Comparison of ENCODE assay signal across 17 cellular contexts in genomic region chr18:58894937-58895336, GRCh38. TPM values are rescaled to one million over a fixed set of nuclear protein-coding genes. Genes with fewer than 3 reads are reported as not detected.
DNase-seq lines count a peak whose midpoint lies in the region; ATAC-seq and TF ChIP-seq lines count a peak whose summit lies in the region.
"Had no signal": no experiment of that assay in that cellular context is flagged by ENCODE, and none has a peak within 500 bp of the region (broad histone marks: within the 10 kb centered on the region; RNA-seq: fewer than 3 reads in every experiment).

No MANE protein-coding gene starts in this region.

- H4K20me1 ChIP-seq in H9 (ENCODE audit: control insufficient read depth, insufficient read depth, insufficient read length) (no peaks in the 10 kb centered on the region), Karpas-422 (ENCODE audit: insufficient read depth, low read depth, low read length) (no peaks in the 10 kb centered on the region)

- H3K4me3 Mint-ChIP-seq in H9, result no peak overlapping the region
- H3K4me3 Mint-ChIP-seq: activated CD4-positive, alpha-beta T cell treated with anti-CD3 and anti-CD28 coated beads, Interleukin-2, amount 10 ng/mL, durations not matched to agents 24 days and 14 days; naive thymus-derived CD8-positive, alpha-beta T cell had no signal

- H4K91ac ChIP-seq in H9 (ENCODE audit: insufficient read length, low read depth, low read length), result no peak overlapping the region

- DNase-seq in H9, result no peak
- no peak for DNase-seq in ascending aorta (ENCODE audit: low spot score in 2 of 2)
- peak; percentile 57 for DNase-seq in inferior parietal cortex (ENCODE audit: extremely low spot score)
- no peak for DNase-seq in gastrocnemius medialis
- no peak for DNase-seq in stimulated activated CD4-positive, alpha-beta T cell treated with anti-CD3 and anti-CD28 coated beads, Interleukin-4, amount 100 ng/mL, for 4 hours
- no peak for DNase-seq in Karpas-422
- DNase-seq in MG63, result no peak
- DNase-seq: activated CD4-positive, alpha-beta T cell treated with anti-CD3 and anti-CD28 coated beads, Interleukin-2, amount 10 ng/mL, durations not matched to agents 24 days and 14 days; GF-D8; lower lobe of right lung; naive thymus-derived CD8-positive, alpha-beta T cell; NCI-H1694; SJCRH30 had no signal

- H3K9me3 ChIP-seq in H9 (ENCODE audit: control insufficient read depth, low read depth, low read length) (no peaks in the 10 kb centered on the region), ascending aorta (no peaks in the 10 kb centered on the region), gastrocnemius medialis (no peaks in the 10 kb centered on the region), Karpas-422 (ENCODE audit: low read length) (no peaks in the 10 kb centered on the region), MG63 (no peaks in the 10 kb centered on the region)
- H3K9me3 ChIP-seq: lower lobe of right lung, SJCRH30, suprapubic skin had no signal

- H4K5ac ChIP-seq in H9 (ENCODE audit: insufficient read length, low read depth, low read length), result no peak overlapping the region

- H2AK5ac ChIP-seq in H9 (ENCODE audit: insufficient read length, low read length), result no peak overlapping the region

- no peak overlapping the region for H2BK5ac ChIP-seq in H9 (ENCODE audit: insufficient read length, low read length)

- no peak overlapping the region for H2BK20ac ChIP-seq in H9 (ENCODE audit: low read depth, low read length, poor library complexity, severe bottlenecking)

- no peaks in the 10 kb centered on the region for H3K23me2 ChIP-seq in H9 (ENCODE audit: insufficient read length, low read depth, low read length, poor library complexity, severe bottlenecking)

- TF ChIP-seq POLR2A in gastrocnemius medialis (IDR thresholded peaks at IDR 0.05), result no peak

- no peak overlapping the region for H3K18ac ChIP-seq in H9 (ENCODE audit: insufficient read length, low read depth, low read length)

- peaks cover 9% of the 10 kb centered on the region; the same call in 1 of the 2 replicates for H3K4me1 ChIP-seq in H9 (ENCODE audit: insufficient read depth, low read length)
- peaks cover 0 to 55% of the 10 kb centered on the region in 2 donors for H3K4me1 ChIP-seq in ascending aorta
- H3K4me1 ChIP-seq in gastrocnemius medialis, result peaks cover 38 to 62% of the 10 kb centered on the region in 2 donors
- H3K4me1 ChIP-seq in Karpas-422 (ENCODE audit: low read length), result peaks cover 37% of the 10 kb centered on the region
- H3K4me1 ChIP-seq: SJCRH30 had no signal

- H3K9ac ChIP-seq in H9 (ENCODE audit: extremely low read depth, insufficient read length, low read length) (no peak overlapping the region), Karpas-422 (ENCODE audit: low read length) (no peak overlapping the region)

- ATAC-seq in gastrocnemius medialis (no peak), HG02763 (IDR thresholded peaks at IDR 0.05; ENCODE audit: unreplicated experiment) (no peak)
- ATAC-seq: activated naive CD4-positive, alpha-beta T cell treated with anti-CD3 and anti-CD28 coated beads, Interleukin-2, amount 50 U/mL, for 72 hours; lower lobe of right lung; naive thymus-derived CD8-positive, alpha-beta T cell; sciatic nerve had no signal

- no peak overlapping the region for H2AFZ ChIP-seq in H9 (ENCODE audit: low read length)
- no peak overlapping the region for H2AFZ ChIP-seq in Karpas-422 (ENCODE audit: low read length)

- peaks cover 61% of the 10 kb centered on the region for H3K79me2 ChIP-seq in H9 (ENCODE audit: insufficient read depth, low read length)
- peaks cover 32% of the 10 kb centered on the region for H3K79me2 ChIP-seq in Karpas-422 (ENCODE audit: low read length)

- H3K9me3 Mint-ChIP-seq in H9, result no peaks in the 10 kb centered on the region
- H3K9me3 Mint-ChIP-seq: activated CD4-positive, alpha-beta T cell treated with anti-CD3 and anti-CD28 coated beads, Interleukin-2, amount 10 ng/mL, durations not matched to agents 24 days and 14 days; activated naive CD4-positive, alpha-beta T cell treated with anti-CD3 and anti-CD28 coated beads, Interleukin-2, amount 50 U/mL, for 72 hours had no signal

- H3K79me1 ChIP-seq in H9 (ENCODE audit: insufficient read depth, low read depth, low read length, poor library complexity, severe bottlenecking), result peaks cover 5% of the 10 kb centered on the region

- H3K14ac ChIP-seq in H9 (ENCODE audit: insufficient read depth, low read length), result no peak overlapping the region

- H3K27me3 ChIP-seq in H9 (ENCODE audit: insufficient read depth, low read length) (no peaks in the 10 kb centered on the region), ascending aorta (no peaks in the 10 kb centered on the region), gastrocnemius medialis (no peaks in the 10 kb centered on the region), Karpas-422 (ENCODE audit: low read length) (no peaks in the 10 kb centered on the region), MG63 (no peaks in the 10 kb centered on the region)
- H3K27me3 ChIP-seq: SJCRH30, suprapubic skin had no signal

- intact Hi-C loops in ascending aorta (cut with DNase I) (loop anchor here (5.0 kb wide), 1 partner anchor 43 kb away; no protein-coding TSS in a partner anchor), gastrocnemius medialis (cut with DNase I; ENCODE audit: low total_unique reads) (no loop called here)

- no peaks in the 10 kb centered on the region for H3K36me3 ChIP-seq in ascending aorta
- H3K36me3 ChIP-seq in gastrocnemius medialis, result peaks cover 0 to 10% of the 10 kb centered on the region in 2 donors
- H3K36me3 ChIP-seq in Karpas-422 (ENCODE audit: insufficient read depth, low read length), result no peaks in the 10 kb centered on the region
- peaks cover 10% of the 10 kb centered on the region for H3K36me3 ChIP-seq in MG63
- H3K36me3 ChIP-seq: lower lobe of right lung, SJCRH30 had no signal

- H3K4me3 ChIP-seq in ascending aorta (no peak overlapping the region), gastrocnemius medialis (no peak overlapping the region), Karpas-422 (ENCODE audit: low read length) (no peak overlapping the region), MG63 (no peak overlapping the region)
- H3K4me3 ChIP-seq: lower lobe of right lung, SJCRH30, suprapubic skin had no signal

- H3K27ac ChIP-seq in H9 (ENCODE audit: insufficient read length, low read depth, low read length) (no peak overlapping the region), ascending aorta (peak overlapping the region; percentile 79 to 86), gastrocnemius medialis (peak overlapping the region; percentile 15 to 61 (median 48)), Karpas-422 (ENCODE audit: low read length) (no peak overlapping the region)
- H3K27ac ChIP-seq: lower lobe of right lung, SJCRH30, suprapubic skin had no signal

- in situ Hi-C loops in gastrocnemius medialis (cut with MboI; ENCODE audit: low sequenced_read_pairs in 4 of 4), result no loop called here

- H3K36me3 Mint-ChIP-seq in H9 (ENCODE audit: insufficient read depth in 1 of 3, low read depth in 3 of 3), result peaks cover 17 to 82% (median 68%) of the 10 kb centered on the region in 3 experiments; a peak in 6 of 7 replicates
- H3K36me3 Mint-ChIP-seq: activated naive CD4-positive, alpha-beta T cell treated with anti-CD3 and anti-CD28 coated beads, Interleukin-2, amount 50 U/mL, for 72 hours had no signal

- H2BK12ac ChIP-seq in H9 (ENCODE audit: insufficient read length, low read depth, low read length), result no peak overlapping the region

- no peak overlapping the region for H3K23ac ChIP-seq in H9 (ENCODE audit: insufficient read length, low read depth, low read length)

- H2BK15ac ChIP-seq in H9 (ENCODE audit: low read depth, low read length), result no peak overlapping the region

- H3K27ac Mint-ChIP-seq in H9, result peak overlapping the region; percentile 84 to 92 (median 88); a peak in 4 of 7 replicates
- H3K27ac Mint-ChIP-seq: activated CD4-positive, alpha-beta T cell treated with anti-CD3 and anti-CD28 coated beads, Interleukin-2, amount 10 ng/mL, durations not matched to agents 24 days and 14 days; activated naive CD4-positive, alpha-beta T cell treated with anti-CD3 and anti-CD28 coated beads, Interleukin-2, amount 50 U/mL, for 72 hours; naive thymus-derived CD8-positive, alpha-beta T cell had no signal

- no peaks in the 10 kb centered on the region for H3K9me2 ChIP-seq in Karpas-422 (replicated peaks; ENCODE audit: insufficient read depth, low read length)

- no peak overlapping the region for H3K4ac ChIP-seq in H9 (ENCODE audit: low read depth, low read length)

- peaks cover 61 to 62% of the 10 kb centered on the region in 2 experiments for H3K4me1 Mint-ChIP-seq in H9

- no CpG with 5 or more reads among the region's 6 CpGs for WGBS in H9 (ENCODE audit: extremely low coverage, insufficient read length, low lambda C conversion rate)

- H3T11ph ChIP-seq in H9 (ENCODE audit: low read length), result no peak overlapping the region

- TF ChIP-seq CTCF in H9 (conservative IDR thresholded peaks at IDR 0.05), result no peak
- TF ChIP-seq CTCF in ascending aorta (IDR thresholded peaks at IDR 0.05), result no peak
- no peak for TF ChIP-seq CTCF in gastrocnemius medialis (IDR thresholded peaks at IDR 0.05 in 4 of 5, conservative IDR thresholded peaks at IDR 0.05 in 1 of 5)

- H4K8ac ChIP-seq in H9 (replicated peaks; ENCODE audit: insufficient read length, low read depth, low read length), result no peak overlapping the region

- no peak overlapping the region for H3K4me2 ChIP-seq in H9 (ENCODE audit: insufficient read depth, insufficient read length, low read length)
- H3K4me2 ChIP-seq in Karpas-422 (ENCODE audit: low read depth, low read length, poor library complexity, severe bottlenecking), result no peak overlapping the region

- H3K27me3 Mint-ChIP-seq in H9 (ENCODE audit: low read depth), result no peaks in the 10 kb centered on the region

- H2BK120ac ChIP-seq in H9 (ENCODE audit: low read depth, low read length, poor library complexity, severe bottlenecking), result no peak overlapping the region

- no peak overlapping the region for H3K56ac ChIP-seq in H9 (ENCODE audit: insufficient read length, low read depth, low read length)

RNA-seq across cellular contexts. Expression of gene ZNF532, which starts 30.3 kb away (rescaled TPM):
- total RNA-seq in H9 (2021), result 254 and 258 TPM in 2 replicates
- total RNA-seq in ascending aorta, result 161 TPM
- 100 to 1,000 TPM in 1 of 4 donors, 10 to 100 TPM in 3; 54.7 to 124 (median 91.2) TPM for total RNA-seq in gastrocnemius medialis
- 20.3 and 34.9 TPM in 2 replicates for total RNA-seq in Karpas-422 (2014; rRNA removed; shearing (Covaris generic); ENCODE audit: low replicate concordance)
- total RNA-seq in MG63 (2014; rRNA removed; shearing (Covaris generic); ENCODE audit: low replicate concordance), result 18.6 and 20.2 TPM in 2 replicates

Comparison
In these comparisons a context has a peak if more than half of its experiments do, and no peak if none do; other contexts are left out.
1. H3K27ac ChIP-seq: peak in ascending aorta (2 of 2) and gastrocnemius medialis (4 of 4); none in H9 (single experiment) and Karpas-422 (single experiment).